In the genomic region with DNA sequence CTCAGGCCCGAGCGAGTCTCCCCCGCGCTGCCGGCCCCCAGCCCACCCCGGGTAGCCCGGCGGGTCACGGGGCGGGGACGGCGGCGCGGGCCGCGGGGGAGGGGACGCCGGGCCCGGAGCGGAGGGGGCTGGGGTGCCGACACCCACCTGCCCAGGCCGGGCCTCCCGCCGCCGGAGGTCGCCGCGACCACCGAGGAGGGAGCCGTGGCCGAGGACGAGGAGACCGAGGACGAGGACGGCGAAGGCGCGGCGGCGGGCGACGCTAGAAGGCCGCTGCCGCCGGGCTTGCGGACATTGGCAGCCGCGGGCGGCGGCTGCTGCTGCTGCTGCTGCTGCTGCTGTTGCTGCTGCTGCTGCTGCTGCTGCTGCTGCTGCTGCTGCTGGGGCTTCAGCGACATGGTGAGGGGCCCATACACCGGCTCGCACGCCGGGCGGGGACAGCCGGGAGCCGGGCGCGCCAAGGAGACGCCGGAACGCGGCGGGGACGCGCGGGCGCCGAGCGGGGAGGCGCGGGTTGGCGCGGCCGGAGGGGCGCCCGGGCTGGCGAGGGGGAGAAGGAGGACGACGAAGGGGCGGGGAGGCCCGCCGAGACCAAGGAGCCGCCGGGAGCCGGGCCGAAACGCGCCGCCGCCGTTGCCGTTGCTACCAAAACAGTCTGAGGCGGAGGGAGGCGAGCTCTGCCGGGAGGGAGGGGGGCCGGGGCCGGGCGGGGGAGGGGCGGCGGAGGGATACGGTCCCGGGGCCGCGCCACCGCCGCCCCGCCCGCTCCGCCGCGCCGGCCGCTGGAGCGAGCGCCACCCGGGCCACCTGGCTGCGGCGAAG, we compare ENCODE assay signal across 9 cellular contexts. TPM values are rescaled to one million over a fixed set of nuclear protein-coding genes. Genes with fewer than 3 reads are reported as not detected.
DNase-seq lines count a peak whose midpoint lies in the region; ATAC-seq, FAIRE-seq and TF ChIP-seq lines count a peak whose summit lies in the region.
"Had no signal": no experiment of that assay in that cellular context is flagged by ENCODE, and none has a peak within 500 bp of the region (broad histone marks: within the 10 kb centered on the region; RNA-seq: fewer than 3 reads in every experiment).

A gene with protein sequence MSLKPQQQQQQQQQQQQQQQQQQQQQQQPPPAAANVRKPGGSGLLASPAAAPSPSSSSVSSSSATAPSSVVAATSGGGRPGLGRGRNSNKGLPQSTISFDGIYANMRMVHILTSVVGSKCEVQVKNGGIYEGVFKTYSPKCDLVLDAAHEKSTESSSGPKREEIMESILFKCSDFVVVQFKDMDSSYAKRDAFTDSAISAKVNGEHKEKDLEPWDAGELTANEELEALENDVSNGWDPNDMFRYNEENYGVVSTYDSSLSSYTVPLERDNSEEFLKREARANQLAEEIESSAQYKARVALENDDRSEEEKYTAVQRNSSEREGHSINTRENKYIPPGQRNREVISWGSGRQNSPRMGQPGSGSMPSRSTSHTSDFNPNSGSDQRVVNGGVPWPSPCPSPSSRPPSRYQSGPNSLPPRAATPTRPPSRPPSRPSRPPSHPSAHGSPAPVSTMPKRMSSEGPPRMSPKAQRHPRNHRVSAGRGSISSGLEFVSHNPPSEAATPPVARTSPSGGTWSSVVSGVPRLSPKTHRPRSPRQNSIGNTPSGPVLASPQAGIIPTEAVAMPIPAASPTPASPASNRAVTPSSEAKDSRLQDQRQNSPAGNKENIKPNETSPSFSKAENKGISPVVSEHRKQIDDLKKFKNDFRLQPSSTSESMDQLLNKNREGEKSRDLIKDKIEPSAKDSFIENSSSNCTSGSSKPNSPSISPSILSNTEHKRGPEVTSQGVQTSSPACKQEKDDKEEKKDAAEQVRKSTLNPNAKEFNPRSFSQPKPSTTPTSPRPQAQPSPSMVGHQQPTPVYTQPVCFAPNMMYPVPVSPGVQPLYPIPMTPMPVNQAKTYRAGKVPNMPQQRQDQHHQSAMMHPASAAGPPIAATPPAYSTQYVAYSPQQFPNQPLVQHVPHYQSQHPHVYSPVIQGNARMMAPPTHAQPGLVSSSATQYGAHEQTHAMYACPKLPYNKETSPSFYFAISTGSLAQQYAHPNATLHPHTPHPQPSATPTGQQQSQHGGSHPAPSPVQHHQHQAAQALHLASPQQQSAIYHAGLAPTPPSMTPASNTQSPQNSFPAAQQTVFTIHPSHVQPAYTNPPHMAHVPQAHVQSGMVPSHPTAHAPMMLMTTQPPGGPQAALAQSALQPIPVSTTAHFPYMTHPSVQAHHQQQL (minus strand): TSS at position 679 of the 822 bp plus-strand sequence. CDS start 281 bp downstream, at position 398.

- no peaks in the 10 kb centered on the region for H3K36me3 ChIP-seq in CD4-positive, alpha-beta memory T cell (ENCODE audit: insufficient read depth, low read length)
- H3K36me3 ChIP-seq in pancreas = no peaks in the 10 kb centered on the region

- H3K9me3 Mint-ChIP-seq in CD4-positive, alpha-beta memory T cell = peaks cover 0 to 3% (median 0%) of the 10 kb centered on the region in 8 donors
- H3K9me3 Mint-ChIP-seq in activated naive CD4-positive, alpha-beta T cell treated with anti-CD3 and anti-CD28 coated beads, Interleukin-2, amount 50 U/mL, for 72 hours = no peaks in the 10 kb centered on the region
- H3K9me3 Mint-ChIP-seq in type B pancreatic cell = no peaks in the 10 kb centered on the region

- H3K27me3 Mint-ChIP-seq in CD4-positive, alpha-beta memory T cell = no peaks in the 10 kb centered on the region
- H3K27me3 Mint-ChIP-seq in type B pancreatic cell = peaks cover 4% of the 10 kb centered on the region

- H3K4me3 ChIP-seq in CD4-positive, alpha-beta memory T cell (ENCODE audit: low read length in 2 of 2) = peak within 1 kb of the TSS; percentile 75 to 91
- H3K4me3 ChIP-seq in HL-60 (replicated peaks; ENCODE audit: insufficient read depth, low read length) = peak within 1 kb of the TSS; percentile 98
- peak within 1 kb of the TSS; percentile 92 to 98 (median 95) for H3K4me3 ChIP-seq in pancreas

- ATAC-seq in GM19463 (IDR thresholded peaks at IDR 0.05; ENCODE audit: unreplicated experiment) = peak; percentile 38
- ATAC-seq in activated naive CD4-positive, alpha-beta T cell treated with anti-CD3 and anti-CD28 coated beads, Interleukin-2, amount 50 U/mL, for 72 hours = peak; percentile 65 to 72
- ATAC-seq in Right ventricle myocardium inferior = peak; percentile 49
- peak; percentile 44 to 78 (median 56) for ATAC-seq in pancreas

- H3K27ac ChIP-seq in CD4-positive, alpha-beta memory T cell (ENCODE audit: low read depth, low read length) = peak within 1 kb of the TSS; percentile 83
- H3K27ac ChIP-seq in HL-60 (replicated peaks) = peak within 1 kb of the TSS; percentile 91
- H3K27ac ChIP-seq in pancreas = peak within 1 kb of the TSS; percentile 89 to 94 (median 92)

- POLR2A ChIA-PET in CD4-positive, alpha-beta memory T cell (lab: Charles Lee; ENCODE audit: partially characterized antibody) = interaction anchor here (1.0 kb wide), 4 partner anchors 87 to 526 kb away, joined by 3 to 4 read pairs (median 3); a partner anchor contains a TSS

- intact Hi-C loops in CD4-positive, alpha-beta memory T cell (cut with micrococcal nuclease) = loop anchor here (1.0 to 5.0 kb wide), 3 partner anchors 87 to 528 kb away; a partner anchor contains a TSS
- intact Hi-C loops in Right ventricle myocardium inferior (cut with DNase I) = loop anchor here (5.0 kb wide), 3 partner anchors 37 to 187 kb away; no protein-coding TSS in a partner anchor
- intact Hi-C loops in pancreas (cut with DNase I) = no loop called here

- 1% methylated on average over 39 to 119 of the region's 120 CpGs for WGBS in pancreas, 2 donors

- H3K4me3 Mint-ChIP-seq in CD4-positive, alpha-beta memory T cell = peak within 1 kb of the TSS; percentile 91 to 98 (median 96)
- H3K4me3 Mint-ChIP-seq in type B pancreatic cell = peak within 1 kb of the TSS; percentile 100

- DNase-seq in CD4-positive, alpha-beta memory T cell = peak in 4 of 5 donors; percentile 80 to 85 (median 84)
- DNase-seq in HL-60 (ENCODE audit: low read depth in 1 of 2, low spot score in 1 of 2) (peak; percentile 45 to 58), RCC 7860 (ENCODE audit: low spot score) (peak; percentile 16), Right ventricle myocardium inferior (ENCODE audit: missing footprints) (peak; percentile 86), pancreas (peak; percentile 59 to 85 (median 68)), type B pancreatic cell (ENCODE audit: extremely low spot score, unreplicated experiment) (peak; percentile 75)
- DNase-seq in activated naive CD4-positive, alpha-beta T cell treated with anti-CD3 and anti-CD28 coated beads, Interleukin-2, amount 50 U/mL, for 72 hours (ENCODE audit: low spot score in 2 of 2) = peak; percentile 21 to 58

- peaks cover 0 to 7% of the 10 kb centered on the region in 2 donors for H3K36me3 Mint-ChIP-seq in CD4-positive, alpha-beta memory T cell
- H3K36me3 Mint-ChIP-seq in activated naive CD4-positive, alpha-beta T cell treated with anti-CD3 and anti-CD28 coated beads, Interleukin-2, amount 50 U/mL, for 72 hours = peaks cover 4 to 6% of the 10 kb centered on the region in 2 donors
- peaks cover 4% of the 10 kb centered on the region for H3K36me3 Mint-ChIP-seq in type B pancreatic cell

- peak within 1 kb of the TSS; percentile 60 to 97 (median 94) for H3K27ac Mint-ChIP-seq in CD4-positive, alpha-beta memory T cell
- H3K27ac Mint-ChIP-seq in activated naive CD4-positive, alpha-beta T cell treated with anti-CD3 and anti-CD28 coated beads, Interleukin-2, amount 50 U/mL, for 72 hours = peak within 1 kb of the TSS; percentile 90 to 91
- peak within 1 kb of the TSS; percentile 99 for H3K27ac Mint-ChIP-seq in type B pancreatic cell

- CTCF ChIA-PET in CD4-positive, alpha-beta memory T cell (lab: Charles Lee; ENCODE audit: partially characterized antibody) = no interaction called here

- peaks cover 34% of the 10 kb centered on the region for H3K4me1 ChIP-seq in CD4-positive, alpha-beta memory T cell (ENCODE audit: insufficient read depth, low read length)
- peaks cover 9 to 22% (median 15%) of the 10 kb centered on the region in 3 donors for H3K4me1 ChIP-seq in pancreas

- H3K27me3 ChIP-seq in CD4-positive, alpha-beta memory T cell (ENCODE audit: insufficient read depth, low read length) = no peaks in the 10 kb centered on the region
- H3K27me3 ChIP-seq in HL-60 (ENCODE audit: insufficient read depth, poor library complexity, severe bottlenecking) (no peaks in the 10 kb centered on the region), pancreas (no peaks in the 10 kb centered on the region)

- H3K9me3 ChIP-seq in CD4-positive, alpha-beta memory T cell (ENCODE audit: control insufficient read depth in 1 of 2, low read length in 2 of 2) = no peaks in the 10 kb centered on the region
- H3K9me3 ChIP-seq in pancreas = no peaks in the 10 kb centered on the region

- peaks cover 21 to 48% (median 34%) of the 10 kb centered on the region in 4 donors for H3K4me1 Mint-ChIP-seq in CD4-positive, alpha-beta memory T cell
- peaks cover 25% of the 10 kb centered on the region for H3K4me1 Mint-ChIP-seq in type B pancreatic cell (ENCODE audit: unreplicated experiment)

- TF ChIP-seq CTCF in HL-60 (IDR thresholded peaks at IDR 0.05; ENCODE audit: insufficient read depth, low read length) (no peak), pancreas (IDR thresholded peaks at IDR 0.05) (no peak), type B pancreatic cell (conservative IDR thresholded peaks at IDR 0.05) (no peak)

- FAIRE-seq in RCC 7860 (lab: Jason Lieb, UNC) (no peak), pancreas (lab: Jason Lieb, UNC) (no peak)
- FAIRE-seq: TTC549 had no signal

RNA-seq across cellular contexts. Expression of the gene that starts here (rescaled TPM):
- total RNA-seq in CD4-positive, alpha-beta memory T cell = 10 to 100 TPM; 70.3 to 74.8 TPM
- polyA plus RNA-seq in CD4-positive, alpha-beta memory T cell = 10 to 100 TPM; 11.0 to 35.8 TPM
- 10 to 100 TPM; 51.6 to 63.3 TPM for total RNA-seq in activated naive CD4-positive, alpha-beta T cell treated with anti-CD3 and anti-CD28 coated beads, Interleukin-2, amount 50 U/mL, for 72 hours
- total RNA-seq in Right ventricle myocardium inferior = 48.4 TPM
- total RNA-seq in pancreas = 10 to 100 TPM; 12.9 to 25.7 (median 17.6) TPM
- 10 to 100 TPM; 20.8 to 28.2 TPM for polyA plus RNA-seq in pancreas
- 63.4 and 80.9 TPM in 2 replicates for total RNA-seq in type B pancreatic cell (ENCODE audit: low replicate concordance)

Comparison
In these comparisons a context has a peak if more than half of its experiments do, and no peak if none do; other contexts are left out.
1. Peak in every context shown above with its lines: DNase-seq, ATAC-seq, H3K4me3 ChIP-seq and H3K27ac ChIP-seq.
2. DNase-seq: peak in every context shown above with its lines; median percentile 86 in Right ventricle myocardium inferior; 84 in CD4-positive, alpha-beta memory T cell; 75 in type B pancreatic cell; 68 in pancreas; 52 in HL-60; 40 in activated naive CD4-positive, alpha-beta T cell treated with anti-CD3 and anti-CD28 coated beads, Interleukin-2, amount 50 U/mL, for 72 hours; 16 in RCC 7860.
3. intact Hi-C loops: an anchor here in CD4-positive, alpha-beta memory T cell (1.0 to 5.0 kb wide) and Right ventricle myocardium inferior (5.0 kb wide); none called in pancreas.